In genomic region chr10:20641605-20642004, GRCh38 we compare ENCODE assay signal across 28 cellular contexts.
"Had no signal": no experiment of that assay in that cellular context is flagged by ENCODE, and none has a peak within 500 bp of the region (broad histone marks: within the 10 kb centered on the region; RNA-seq: fewer than 3 reads in every experiment).

No MANE protein-coding gene starts in this region.

- DNase-seq: activated B cell treated with CpG ODN at 0.5 μM for 24 hours; activated CD4-positive, alpha-beta T cell treated with anti-CD3 and anti-CD28 coated beads for 48 hours; activated CD4-positive, alpha-beta T cell treated with anti-CD3 and anti-CD28 coated beads, Interleukin-2, amount 50 U/mL, for 1 hour; activated CD4-positive, alpha-beta T cell treated with anti-CD3 and anti-CD28 coated beads, Interleukin-2, amount 50 U/mL, for 48 hours; activated CD8-positive, alpha-beta memory T cell treated with anti-CD3 and anti-CD28 coated beads, Interleukin-2, amount 10 ng/mL, durations not matched to agents 7 days and 5 days; activated CD8-positive, alpha-beta memory T cell treated with anti-CD3 and anti-CD28 coated beads, Interleukin-2, amount 50 U/mL, for 4 hours; activated CD8-positive, alpha-beta T cell treated with anti-CD3 and anti-CD28 coated beads, Interleukin-2, amount 10 ng/mL, durations not matched to agents 7 days and 5 days; activated effector memory CD4-positive, alpha-beta T cell treated with anti-CD3 and anti-CD28 coated beads, Interleukin-2, amount 50 U/mL, for 16 hours; activated naive CD4-positive, alpha-beta T cell treated with anti-CD3 and anti-CD28 coated beads for 36 hours; activated naive CD8-positive, alpha-beta T cell treated with anti-CD3 and anti-CD28 coated beads for 36 hours; activated naive CD8-positive, alpha-beta T cell treated with anti-CD3 and anti-CD28 coated beads, Interleukin-2, amount 50 U/mL, for 24 hours; activated T-cell treated with anti-CD3 and anti-CD28 coated beads, Interleukin-2, amount 50 U/mL, for 1 hour; activated T-cell treated with anti-CD3 and anti-CD28 coated beads, Interleukin-2, amount 50 U/mL, for 48 hours; adrenal gland; amygdala; aorta; body of pancreas; central memory CD4-positive, alpha-beta T cell; cerebellar nuclear complex; colonic mucosa; effector CD8-positive, alpha-beta T cell; foreskin fibroblast; T-helper 1 cell; T-helper 17 cell; T1000; WERI-Rb-1 had no signal

- H3K36me3 ChIP-seq: adrenal gland, colonic mucosa, WERI-Rb-1 had no signal

- H3K9me3 ChIP-seq: adrenal gland, body of pancreas, colonic mucosa had no signal

- H3K27ac ChIP-seq: adrenal gland, body of pancreas, colonic mucosa, WERI-Rb-1 had no signal

- H3K4me1 ChIP-seq: adrenal gland, body of pancreas, colonic mucosa had no signal

- H3K4me3 ChIP-seq: adrenal gland, body of pancreas, colonic mucosa had no signal

- ATAC-seq: activated CD4-positive, CD25-positive, alpha-beta regulatory T cell treated with anti-CD3 and anti-CD28 coated beads, Interleukin-2, amount 50 U/mL, for 24 hours; activated CD8-positive, alpha-beta memory T cell treated with anti-CD3 and anti-CD28 coated beads, Interleukin-2, amount 10 ng/mL, durations not matched to agents 7 days and 5 days; activated CD8-positive, alpha-beta T cell treated with anti-CD3 and anti-CD28 coated beads, Interleukin-2, amount 10 ng/mL, durations not matched to agents 7 days and 5 days; activated naive CD8-positive, alpha-beta T cell treated with anti-CD3 and anti-CD28 coated beads, Interleukin-2, amount 50 U/mL, for 24 hours; body of pancreas; esophagus mucosa; T-helper 17 cell had no signal

- H3K27me3 ChIP-seq: adrenal gland, body of pancreas, colonic mucosa had no signal
